Comparison of ENCODE assay signal across 1 cellular context in the genomic region with DNA sequence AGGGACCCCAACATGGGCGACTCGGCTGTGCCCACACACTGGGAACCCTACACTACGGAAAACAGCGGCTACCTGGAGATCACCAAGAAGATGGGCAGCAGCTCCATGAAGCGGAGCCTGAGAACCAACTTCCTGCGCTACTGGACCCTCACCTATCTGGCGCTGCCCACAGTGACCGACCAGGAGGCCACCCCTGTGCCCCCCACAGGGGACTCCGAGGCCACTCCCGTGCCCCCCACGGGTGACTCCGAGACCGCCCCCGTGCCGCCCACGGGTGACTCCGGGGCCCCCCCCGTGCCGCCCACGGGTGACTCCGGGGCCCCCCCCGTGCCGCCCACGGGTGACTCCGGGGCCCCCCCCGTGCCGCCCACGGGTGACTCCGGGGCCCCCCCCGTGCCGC. TPM values are rescaled to one million over a fixed set of nuclear protein-coding genes. Genes with fewer than 3 reads are reported as not detected.
"Had no signal": no experiment of that assay in that cellular context is flagged by ENCODE, and none has a peak within 500 bp of the region (broad histone marks: within the 10 kb centered on the region; RNA-seq: fewer than 3 reads in every experiment).

No MANE protein-coding gene starts in this region.

RNA-seq across cellular contexts. Expression of a gene that starts 9.2 kb away (rescaled TPM):
- total RNA-seq: SK-MEL-5 had no signal
